In genomic region chr1:51344276-51344601, GRCh38 we compare ENCODE assay signal across 2 cellular contexts.
TF ChIP-seq lines count a peak whose summit lies in the region.

No MANE protein-coding gene starts in this region.

TF ChIP-seq in HEK293, 187 proteins besides CTCF, POLR2A, EP300 and RAD21 (continued from another document):
- peak; percentile 41; the same call in 1 of the 2 replicates for TF ChIP-seq PRDM10 (tag by site-specific recombination; IDR thresholded peaks at IDR 0.05)

TF ChIP-seq in K562, 482 proteins besides CTCF, POLR2A, EP300 and RAD21 (continued from another document):
- TF ChIP-seq MITF (IDR thresholded peaks at IDR 0.05) (no peak), SNAPC5 (CRISPR knock-in tag; IDR thresholded peaks at IDR 0.05) (no peak), CCAR2 (IDR thresholded peaks at IDR 0.05; ENCODE audit: low read depth, low read length) (no peak), ZNF583 (CRISPR knock-in tag; IDR thresholded peaks at IDR 0.05) (no peak), NR3C1 (CRISPR knock-in tag; IDR thresholded peaks at IDR 0.05) (no peak), SRF (CRISPR knock-in tag; IDR thresholded peaks at IDR 0.05) (no peak)
TF ChIP-seq in K562: peak in this region for 0.
